In genomic region chr5:17146280-17146841, GRCh38 we compare ENCODE assay signal across 18 cellular contexts.
"Had no signal": no experiment of that assay in that cellular context is flagged by ENCODE, and none has a peak within 500 bp of the region (broad histone marks: within the 10 kb centered on the region; RNA-seq: fewer than 3 reads in every experiment).

No MANE protein-coding gene starts in this region.

- H2AFZ ChIP-seq: parathyroid adenoma had no signal

- DNase-seq: activated CD4-positive, alpha-beta T cell treated with anti-CD3 and anti-CD28 coated beads, Interleukin-2, amount 50 U/mL, for 4 hours; activated CD4-positive, CD25-positive, alpha-beta regulatory T cell treated with anti-CD3 and anti-CD28 coated beads, Interleukin-2, amount 50 U/mL, for 72 hours; activated naive CD4-positive, alpha-beta T cell treated with anti-CD3 and anti-CD28 coated beads, Interleukin-2, amount 10 ng/mL, durations not matched to agents 7 days and 5 days; effector memory CD4-positive, alpha-beta T cell; foreskin melanocyte; head of caudate nucleus; naive B cell; stimulated activated CD4-positive, alpha-beta T cell treated with anti-CD3 and anti-CD28 coated beads, Interleukin-4, amount 100 ng/mL, for 24 hours; stimulated activated naive CD4-positive, alpha-beta T cell; T1000; tibial artery had no signal

- FAIRE-seq: bronchial epithelial cell, islet of Langerhans had no signal

- H3K27ac ChIP-seq: ascending aorta, epithelial cell of prostate, parathyroid adenoma, skin epidermis, tibial artery had no signal

- H3K79me2 ChIP-seq: parathyroid adenoma had no signal

- H3K4me1 ChIP-seq: ascending aorta, parathyroid adenoma, tibial artery had no signal

- H3K4me3 ChIP-seq: ascending aorta, skin epidermis, tibial artery had no signal

- H3K9me3 ChIP-seq: ascending aorta, tibial artery had no signal

- H3K9ac ChIP-seq: parathyroid adenoma had no signal

- H3K36me3 ChIP-seq: ascending aorta, tibial artery had no signal

- H3K27me3 ChIP-seq: ascending aorta, tibial artery had no signal

- ATAC-seq: activated T-helper 17 cell treated with anti-CD3 and anti-CD28 coated beads, Interleukin-2, amount 50 U/mL, for 72 hours had no signal
